Comparison of ENCODE assay signal across 17 cellular contexts in genomic region chr18:79698668-79699335, GRCh38. TPM values are rescaled to one million over a fixed set of nuclear protein-coding genes. Genes with fewer than 3 reads are reported as not detected.
A peak's percentile ranks its signal among the peaks of the same experiment; 100 is the strongest.
DNase-seq lines count a peak whose midpoint lies in the region; ATAC-seq and TF ChIP-seq lines count a peak whose summit lies in the region.
"Had no signal": no experiment of that assay in that cellular context is flagged by ENCODE, and none has a peak within 500 bp of the region (broad histone marks: within the 10 kb centered on the region; RNA-seq: fewer than 3 reads in every experiment).

No MANE protein-coding gene starts in this region.

- intact Hi-C loops in left ventricle myocardium superior (cut with micrococcal nuclease) (no loop called here), right cardiac atrium (cut with DNase I) (no loop called here)

- H3K4me1 Mint-ChIP-seq in chondrocyte (ENCODE audit: low read depth): peaks cover 27% of the 10 kb centered on the region

- H3K27me3 ChIP-seq in right cardiac atrium (ENCODE audit: control insufficient read depth, insufficient read depth): no peaks in the 10 kb centered on the region
- H3K27me3 ChIP-seq: Peyer's patch, upper lobe of left lung had no signal

- WGBS in right cardiac atrium: 93% methylated on average over 14 of the region's 14 CpGs

- peaks cover 22% of the 10 kb centered on the region for H3K36me3 Mint-ChIP-seq in chondrocyte (ENCODE audit: low read depth)

- H3K27ac ChIP-seq in right cardiac atrium (ENCODE audit: low read length): no peak overlapping the region
- H3K27ac ChIP-seq: Peyer's patch, prostate gland, upper lobe of left lung had no signal

- H3K27ac Mint-ChIP-seq in chondrocyte (ENCODE audit: unreplicated experiment): peak overlapping the region; percentile 80

- H3K9me3 Mint-ChIP-seq in chondrocyte (ENCODE audit: low read depth): no peaks in the 10 kb centered on the region
- H3K9me3 Mint-ChIP-seq: naive thymus-derived CD8-positive, alpha-beta T cell; stimulated activated effector memory CD8-positive, alpha-beta T cell treated with anti-CD3 and anti-CD28 coated beads, Interleukin-12 subunit alpha, Interleukin-12 subunit beta, amount 100 ng/mL, for 72 hours had no signal

- ATAC-seq in left ventricle myocardium superior (peak; percentile 74), right cardiac atrium (no peak), GM19397 (IDR thresholded peaks at IDR 0.05; ENCODE audit: unreplicated experiment) (no peak), GM21529 (IDR thresholded peaks at IDR 0.05; ENCODE audit: unreplicated experiment) (no peak), HG02610 (IDR thresholded peaks at IDR 0.05; ENCODE audit: unreplicated experiment) (no peak)
- ATAC-seq: naive thymus-derived CD8-positive, alpha-beta T cell had no signal

- TF ChIP-seq CTCF in chondrocyte (IDR thresholded peaks at IDR 0.05): no peak

- no peak overlapping the region for H3K4me3 ChIP-seq in right cardiac atrium (ENCODE audit: low read length)
- H3K4me3 ChIP-seq: Peyer's patch, prostate gland, upper lobe of left lung had no signal

- no peaks in the 10 kb centered on the region for H3K9me3 ChIP-seq in right cardiac atrium (ENCODE audit: control insufficient read depth, low read length)
- H3K9me3 ChIP-seq: Peyer's patch, prostate gland, upper lobe of left lung had no signal

- H3K4me1 ChIP-seq in right cardiac atrium (ENCODE audit: control insufficient read depth, insufficient read depth, low read length): no peaks in the 10 kb centered on the region
- H3K4me1 ChIP-seq: Peyer's patch, prostate gland, upper lobe of left lung had no signal

- no peaks in the 10 kb centered on the region for H3K27me3 Mint-ChIP-seq in chondrocyte (ENCODE audit: low read depth)
- H3K27me3 Mint-ChIP-seq: naive thymus-derived CD8-positive, alpha-beta T cell had no signal

- no peak overlapping the region for H3K4me3 Mint-ChIP-seq in chondrocyte (ENCODE audit: unreplicated experiment)
- H3K4me3 Mint-ChIP-seq: naive thymus-derived CD8-positive, alpha-beta T cell; stimulated activated effector memory CD8-positive, alpha-beta T cell treated with anti-CD3 and anti-CD28 coated beads, Interleukin-12 subunit alpha, Interleukin-12 subunit beta, amount 100 ng/mL, for 72 hours had no signal

- DNase-seq in left ventricle myocardium superior (no peak), right cardiac atrium (no peak), chondrocyte (ENCODE audit: low spot score) (no peak), medulla oblongata (ENCODE audit: extremely low spot score) (peak; percentile 56)
- no peak for DNase-seq in activated CD4-positive, alpha-beta T cell treated with anti-CD3 and anti-CD28 coated beads for 48 hours
- DNase-seq: activated naive CD4-positive, alpha-beta T cell treated with anti-CD3 and anti-CD28 coated beads, Interleukin-2, amount 50 U/mL, for 16 hours; EL; NCI-H1436 treated with DMSO at 0.1 percent for 48 hours; Peyer's patch; SW 1271 had no signal

RNA-seq across cellular contexts. Expression of gene CTDP1, which starts 19.2 kb away (rescaled TPM):
- total RNA-seq in left ventricle myocardium superior (10.2 TPM), right cardiac atrium (10 to 100 TPM in 2 of 4 donors, 1 to 10 TPM in 2; 9.6 to 11.5 (median 10.1) TPM), chondrocyte (20.0 to 21.0 TPM (median 20.9 TPM) in 3 replicates)
- polyA plus RNA-seq in right cardiac atrium: 7.1 TPM
